Comparison of ENCODE assay signal across 19 cellular contexts in genomic region chr20:40275738-40276137, GRCh38.
A peak's percentile ranks its signal among the peaks of the same experiment; 100 is the strongest.
DNase-seq lines count a peak whose midpoint lies in the region; ATAC-seq, FAIRE-seq and TF ChIP-seq lines count a peak whose summit lies in the region.
"Had no signal": no experiment of that assay in that cellular context is flagged by ENCODE, and none has a peak within 500 bp of the region (broad histone marks: within the 10 kb centered on the region; RNA-seq: fewer than 3 reads in every experiment).

No MANE protein-coding gene starts in this region.

- TF ChIP-seq EP300 in H1 (IDR thresholded peaks at IDR 0.05; ENCODE audit: borderline replicate concordance in 1 of 2, low read depth in 2 of 2, low read length in 2 of 2): no peak

- H3K27ac ChIP-seq in H1 (ENCODE audit: low read depth, low read length) (no peak overlapping the region), neural progenitor cell (peak overlapping the region; percentile 64)
- H3K27ac ChIP-seq: 22Rv1, BLaER1, HL-60 had no signal

- H3K27me3 Mint-ChIP-seq in neural progenitor cell (ENCODE audit: insufficient read depth, low read depth): peaks cover 4% of the 10 kb centered on the region

- ATAC-seq in activated CD4-positive, CD25-positive, alpha-beta regulatory T cell treated with anti-CD3 and anti-CD28 coated beads, Interleukin-2, amount 50 U/mL, for 24 hours: no peak
- ATAC-seq in GM18520 (IDR thresholded peaks at IDR 0.05; ENCODE audit: unreplicated experiment): no peak

- no peak overlapping the region for H4K5ac ChIP-seq in H1 (ENCODE audit: insufficient read length, low read depth, low read length)

- H3K18ac ChIP-seq in H1 (ENCODE audit: extremely low read depth, low read length): peak overlapping the region; percentile 79

- no peak overlapping the region for H4K91ac ChIP-seq in H1 (replicated peaks; ENCODE audit: insufficient read length, low read length)

- CTCF ChIA-PET in H1 (lab: Charles Lee; ENCODE audit: partially characterized antibody): interaction anchor here (0.6 to 2.2 kb wide), 4 partner anchors 12 to 446 kb away, joined by 3 to 10 read pairs (median 3); no protein-coding TSS in a partner anchor

- H3K23ac ChIP-seq in H1 (ENCODE audit: insufficient read length): no peak overlapping the region

- no peak overlapping the region for H3K4ac ChIP-seq in H1 (replicated peaks; ENCODE audit: insufficient read length, low read depth, low read length)

- H2BK12ac ChIP-seq in H1 (ENCODE audit: low read depth, low read length): no peak overlapping the region

- no peak overlapping the region for H3K56ac ChIP-seq in H1 (replicated peaks; ENCODE audit: insufficient read length, low read depth, low read length)

- WGBS in H1 (ENCODE audit: extremely low coverage in 1 of 2, insufficient coverage in 1 of 2, insufficient read length in 1 of 2, insufficient replicate concordance in 2 of 2, low coverage in 1 of 2, low lambda C conversion rate in 2 of 2, missing lambda C conversion rate in 1 of 2), 2 experiments: 83% methylated on average over 10 of the region's 10 CpGs; no CpG with 5 or more reads in 1 of the 2 experiments

- H3K27me3 ChIP-seq in BE2C (no peaks in the 10 kb centered on the region), H1 (replicated peaks in 1 of 4; ENCODE audit: control insufficient read depth in 3 of 4, extremely low read depth in 1 of 4, insufficient read depth in 3 of 4, low read length in 3 of 4) (no peaks in the 10 kb centered on the region), neural progenitor cell (no peaks in the 10 kb centered on the region)
- H3K27me3 ChIP-seq: BLaER1 had no signal

- no peak overlapping the region for H3K14ac ChIP-seq in H1 (ENCODE audit: insufficient read length)

- H3K36me3 Mint-ChIP-seq in neural progenitor cell: no peaks in the 10 kb centered on the region
- H3K36me3 Mint-ChIP-seq: CD8-positive, alpha-beta memory T cell had no signal

- H2BK15ac ChIP-seq in H1 (ENCODE audit: low read length): no peak overlapping the region

- no peaks in the 10 kb centered on the region for H3K9me3 Mint-ChIP-seq in neural progenitor cell

- H3K27ac Mint-ChIP-seq in neural progenitor cell: no peak overlapping the region
- H3K27ac Mint-ChIP-seq: CD8-positive, alpha-beta memory T cell had no signal

- H3K9ac ChIP-seq in H1 (replicated peaks in 1 of 4; ENCODE audit: extremely low read depth in 1 of 4, low read depth in 3 of 4, low read length in 3 of 4): no peak overlapping the region
- H3K9ac ChIP-seq in neural progenitor cell: no peak overlapping the region
- H3K9ac ChIP-seq: BLaER1 had no signal

- H3K9me3 ChIP-seq in BE2C (no peaks in the 10 kb centered on the region), H1 (ENCODE audit: insufficient read depth in 2 of 2, low read depth in 1 of 2, low read length in 1 of 2) (no peaks in the 10 kb centered on the region), neural progenitor cell (ENCODE audit: low read depth) (no peaks in the 10 kb centered on the region)
- H3K9me3 ChIP-seq: BLaER1 had no signal

- H3K4me3 ChIP-seq in BE2C (ENCODE audit: low read depth, low read length) (peak overlapping the region; percentile 19; the same call in 1 of the 2 replicates), H1 (ENCODE audit: extremely low read depth in 1 of 4, insufficient read depth in 2 of 4, low read depth in 3 of 4, low read length in 4 of 4) (peak overlapping the region in 1 of 4 experiments; percentile 52; a peak in 1 of 8 replicates), neural progenitor cell (peak overlapping the region; percentile 31)
- H3K4me3 ChIP-seq: BLaER1 had no signal

- H2BK20ac ChIP-seq in H1 (ENCODE audit: low read length): 0 out of 2 replicates have a peak overlapping the region, but pooled peaks have one; percentile 10

- H2BK120ac ChIP-seq in H1 (replicated peaks; ENCODE audit: low read depth, low read length): no peak overlapping the region

- peaks cover 0 to 2% of the 10 kb centered on the region in 2 experiments for H4K20me1 ChIP-seq in H1 (replicated peaks in 1 of 2; ENCODE audit: control insufficient read depth in 1 of 2, insufficient read depth in 2 of 2, low read length in 2 of 2)
- peaks cover 9% of the 10 kb centered on the region for H4K20me1 ChIP-seq in neural progenitor cell (ENCODE audit: low read depth)
- H4K20me1 ChIP-seq: BLaER1 had no signal

- TF ChIP-seq CTCF in BE2C (IDR thresholded peaks at IDR 0.05; ENCODE audit: low read depth, low read length): no peak
- no peak for TF ChIP-seq CTCF in H1 (IDR thresholded peaks at IDR 0.05; ENCODE audit: control extremely low read depth in 1 of 3, insufficient read depth in 1 of 3, low read depth in 1 of 3, low read length in 3 of 3)
- no peak for TF ChIP-seq CTCF in neural progenitor cell (IDR thresholded peaks at IDR 0.05)

- peaks cover 16% of the 10 kb centered on the region for H3K4me1 ChIP-seq in BE2C
- H3K4me1 ChIP-seq in H1 (replicated peaks in 1 of 4; ENCODE audit: control insufficient read depth in 3 of 4, insufficient read depth in 4 of 4, low read length in 3 of 4): peaks cover 6 to 25% (median 16%) of the 10 kb centered on the region in 4 experiments
- H3K4me1 ChIP-seq in neural progenitor cell: peaks cover 39% of the 10 kb centered on the region
- H3K4me1 ChIP-seq: BLaER1 had no signal

- no peak overlapping the region for H2AK5ac ChIP-seq in H1 (ENCODE audit: low read depth, low read length)

- H2AFZ ChIP-seq in H1 (ENCODE audit: low read length) (no peak overlapping the region), neural progenitor cell (replicated peaks) (no peak overlapping the region)

- 0 out of 2 replicates have a peak overlapping the region, but pooled peaks have one; percentile 64 for H2BK5ac ChIP-seq in H1 (ENCODE audit: low read depth, low read length)

- H4K8ac ChIP-seq in H1 (ENCODE audit: extremely low read depth, insufficient read depth, low read length): no peak overlapping the region

- no peaks in the 10 kb centered on the region for H3K79me1 ChIP-seq in H1 (ENCODE audit: low read depth, low read length)

- H3K23me2 ChIP-seq in H1 (ENCODE audit: low read depth, low read length): peaks cover 4% of the 10 kb centered on the region; the same call in 1 of the 2 replicates

- FAIRE-seq in H1 (lab: Jason Lieb, UNC): no peak

- TF ChIP-seq RAD21 in H1 (IDR thresholded peaks at IDR 0.05 in 1 of 2, conservative IDR thresholded peaks at IDR 0.05 in 1 of 2; ENCODE audit: low read depth in 2 of 2, low read length in 2 of 2): no peak

- peak overlapping the region; percentile 5 to 97; a peak in 3 of 4 replicates for H3K4me2 ChIP-seq in H1 (ENCODE audit: insufficient read depth in 1 of 2, low read depth in 2 of 2, low read length in 2 of 2)
- H3K4me2 ChIP-seq in neural progenitor cell: peak overlapping the region; percentile 70
- H3K4me2 ChIP-seq: BLaER1 had no signal

- DNase-seq in BE2C: peak; percentile 26
- DNase-seq in NCI-H82 treated with DMSO at 0.1 percent for 48 hours (lab: John Stamatoyannopoulos, UW; ENCODE audit: unreplicated experiment): peak; percentile 87
- no peak for DNase-seq in H1 (ENCODE audit: low read depth in 1 of 2, low spot score in 2 of 2)
- DNase-seq in neural progenitor cell (ENCODE audit: low spot score): peak; percentile 83
- no peak for DNase-seq in T-helper 9 cell
- no peak for DNase-seq in stimulated activated CD4-positive, alpha-beta T cell treated with anti-CD3 and anti-CD28 coated beads, Interleukin-15, amount 100 ng/mL, for 24 hours
- DNase-seq: CD8-positive, alpha-beta memory T cell; EL; HCEC 1CT; KG1; NCI-H1048; NCI-H146; NCI-H2107; NCI-H345 had no signal

- H3K4me1 Mint-ChIP-seq in neural progenitor cell: peaks cover 36% of the 10 kb centered on the region
- H3K4me1 Mint-ChIP-seq: CD8-positive, alpha-beta memory T cell had no signal

- TF ChIP-seq POLR2A in H1 (IDR thresholded peaks at IDR 0.05; ENCODE audit: control extremely low read depth in 1 of 2, low read depth in 2 of 2, low read length in 2 of 2): no peak; a peak in 2 of 3 replicates

- H3K79me2 ChIP-seq in H1 (ENCODE audit: control insufficient read depth in 1 of 2, insufficient read depth in 2 of 2, low read length in 2 of 2): peaks cover 0 to 14% of the 10 kb centered on the region in 2 experiments; a peak in 2 of 4 replicates
- no peaks in the 10 kb centered on the region for H3K79me2 ChIP-seq in neural progenitor cell (ENCODE audit: low read depth)

- H3F3A ChIP-seq in neural progenitor cell (ENCODE audit: low read depth): peaks cover 19% of the 10 kb centered on the region

- POLR2A ChIA-PET in H1 (lab: Charles Lee; ENCODE audit: partially characterized antibody): interaction anchor here (1.1 to 6.1 kb wide), 11 partner anchors 8 to 390 kb away, joined by 3 to 74 read pairs (median 4); no protein-coding TSS in a partner anchor

- H3K36me3 ChIP-seq in BE2C: no peaks in the 10 kb centered on the region
- H3K36me3 ChIP-seq in H1 (ENCODE audit: control insufficient read depth in 2 of 4, insufficient read depth in 4 of 4, low read length in 3 of 4): peaks cover 0 to 6% (median 0%) of the 10 kb centered on the region in 4 experiments; a peak in 3 of 8 replicates
- H3K36me3 ChIP-seq in neural progenitor cell: no peaks in the 10 kb centered on the region
- H3K36me3 ChIP-seq: BLaER1 had no signal

- no peak overlapping the region for H3K4me3 Mint-ChIP-seq in neural progenitor cell
- H3K4me3 Mint-ChIP-seq: CD8-positive, alpha-beta memory T cell had no signal

TF ChIP-seq in H1, 55 proteins besides CTCF, POLR2A, EP300 and RAD21:
- 0 out of 2 replicates have a peak, but pooled peaks have one; percentile 62 for TF ChIP-seq POLR2AphosphoS5 (IDR thresholded peaks at IDR 0.05; ENCODE audit: low read depth, low read length)
- no peak for TF ChIP-seq KDM4A (IDR thresholded peaks at IDR 0.05; ENCODE audit: low read depth, low read length, severe bottlenecking)

Comparison
In these comparisons a context has a peak if more than half of its experiments do, and no peak if none do; other contexts are left out.
1. DNase-seq: peak in BE2C (single experiment), NCI-H82 treated with DMSO at 0.1 percent for 48 hours (single experiment) and neural progenitor cell (single experiment); none in H1 (0 of 2), T-helper 9 cell (single experiment) and stimulated activated CD4-positive, alpha-beta T cell treated with anti-CD3 and anti-CD28 coated beads, Interleukin-15, amount 100 ng/mL, for 24 hours (single experiment).